ENCODE assay signal across 12 cellular contexts in genomic region chr9:111900081-111900805, GRCh38. TPM values are rescaled to one million over a fixed set of nuclear protein-coding genes. Genes with fewer than 3 reads are reported as not detected.
DNase-seq lines count a peak whose midpoint lies in the region; ATAC-seq, FAIRE-seq and TF ChIP-seq lines count a peak whose summit lies in the region.
"Had no signal": no experiment of that assay in that cellular context is flagged by ENCODE, and none has a peak within 500 bp of the region (broad histone marks: within the 10 kb centered on the region; RNA-seq: fewer than 3 reads in every experiment).

No MANE protein-coding gene starts in this region.

- H3K27ac Mint-ChIP-seq in T-helper 17 cell: no peak overlapping the region
- H3K27ac Mint-ChIP-seq: neural progenitor cell had no signal

- H4K20me1 ChIP-seq in HCT116 (ENCODE audit: insufficient read depth) (peaks cover 6% of the 10 kb centered on the region; the same call in 1 of the 2 replicates), K562 (replicated peaks; ENCODE audit: control insufficient read depth, insufficient read depth, low read length) (peaks cover 7% of the 10 kb centered on the region)

- H3K4me3 ChIP-seq in A549: no peak overlapping the region
- no peak overlapping the region for H3K4me3 ChIP-seq in HCT116 (replicated peaks in 1 of 2; ENCODE audit: low read depth in 1 of 2, low read length in 2 of 2)
- H3K4me3 ChIP-seq in K562: peak overlapping the region; percentile 22; the same call in 1 of the 2 replicates
- H3K4me3 ChIP-seq in right lobe of liver: peak overlapping the region in 1 of 3 donors; percentile 88
- H3K4me3 ChIP-seq: BLaER1, neural progenitor cell had no signal

- RAD21 ChIA-PET in HCT116 (lab: Charles Lee; ENCODE audit: low non-redundant PET in 1 of 2, low total read pairs in 2 of 2, uncharacterized antibody in 2 of 2, unreplicated experiment in 2 of 2): no interaction called here

- no peaks in the 10 kb centered on the region for H3K9me3 ChIP-seq in A549
- H3K9me3 ChIP-seq in HCT116 (ENCODE audit: control insufficient read depth in 1 of 2, insufficient read depth in 1 of 2, low read depth in 1 of 2, low read length in 2 of 2): no peaks in the 10 kb centered on the region
- H3K9me3 ChIP-seq in K562 (replicated peaks; ENCODE audit: control insufficient read depth, insufficient read depth, low read depth, low read length): no peaks in the 10 kb centered on the region; the same call in 1 of the 2 replicates
- no peaks in the 10 kb centered on the region for H3K9me3 ChIP-seq in right lobe of liver
- no peaks in the 10 kb centered on the region for H3K9me3 ChIP-seq in T-helper 17 cell (ENCODE audit: control insufficient read depth, low read length, poor library complexity, severe bottlenecking)
- H3K9me3 ChIP-seq: BLaER1 had no signal

- H3K27me3 Mint-ChIP-seq in T-helper 17 cell: no peaks in the 10 kb centered on the region

- H3K27me3 ChIP-seq in HCT116 (ENCODE audit: insufficient read depth, low read length) (no peaks in the 10 kb centered on the region), K562 (ENCODE audit: control insufficient read depth in 2 of 2, insufficient read depth in 2 of 2, low read length in 2 of 2) (no peaks in the 10 kb centered on the region), right lobe of liver (no peaks in the 10 kb centered on the region)
- H3K27me3 ChIP-seq: BLaER1, neural progenitor cell had no signal

- CTCF ChIA-PET in A549 (lab: Yijun Ruan, JAX) (interaction anchor here (1.0 to 1.2 kb wide), 2 partner anchors 141 to 175 kb away, joined by 3 to 4 read pairs; no protein-coding TSS in a partner anchor), HCT116 (lab: Charles Lee) (no interaction called here), K562 (lab: Yijun Ruan, JAX; ENCODE audit: low intra/inter-chr PET ratio) (interaction anchor here (0.5 kb wide), 1 partner anchor 604 kb away, joined by 3 read pairs; no protein-coding TSS in a partner anchor)

- FAIRE-seq in A549 (lab: Jason Lieb, UNC) (no peak), K562 (lab: Jason Lieb, UNC) (no peak)

- no peak for ATAC-seq in A549
- ATAC-seq in HCT116: no peak
- peak; percentile 1; the same call in 1 of the 3 replicates for ATAC-seq in K562
- ATAC-seq in right lobe of liver: no peak
- no peak for ATAC-seq in T-helper 17 cell

- H3K9ac ChIP-seq in HCT116 (ENCODE audit: low read length): no peak overlapping the region
- peak overlapping the region; percentile 70 to 82; a peak in 3 of 4 replicates for H3K9ac ChIP-seq in K562 (ENCODE audit: insufficient read depth in 1 of 2, low read depth in 2 of 2, low read length in 2 of 2)
- H3K9ac ChIP-seq: BLaER1, neural progenitor cell had no signal

- intact Hi-C loops in HCT116 (cut with micrococcal nuclease): no loop called here
- intact Hi-C loops in K562 (cut with micrococcal nuclease): loop anchor here (10.0 kb wide), 1 partner anchor 455 kb away; no protein-coding TSS in a partner anchor
- intact Hi-C loops in right lobe of liver (cut with DNase I): no loop called here

- WGBS in A549 (ENCODE audit: missing lambda C conversion rate): 74% methylated on average over 5 of the region's 5 CpGs
- WGBS in K562 (ENCODE audit: insufficient coverage, low coverage, missing lambda C conversion rate): 3% methylated on average over 5 of the region's 5 CpGs
- WGBS in right lobe of liver (ENCODE audit: insufficient coverage, low coverage, low lambda C conversion rate, missing lambda C conversion rate): 50% methylated on average over 3 of the region's 5 CpGs

- DNase-seq in A549 (ENCODE audit: low read depth in 1 of 2, low spot score in 1 of 2) (no peak), HCT116 (ENCODE audit: low read depth, low spot score) (no peak), K562 (ENCODE audit: extremely low read depth in 1 of 4, low spot score in 3 of 4) (peak in 1 of 4 experiments; percentile 32), right lobe of liver (no peak), T-helper 17 cell (no peak), DMS53 (lab: John Stamatoyannopoulos, UW) (no peak), mucosa of gallbladder (ENCODE audit: low spot score) (no peak), DMS153 (lab: John Stamatoyannopoulos, UW) (no peak)
- DNase-seq: central memory CD4-positive, alpha-beta T cell; kidney glomerular epithelial cell had no signal

- H3K4me2 ChIP-seq in A549: peak overlapping the region; percentile 82
- 0 out of 2 replicates have a peak overlapping the region, but pooled peaks have one; percentile 0 for H3K4me2 ChIP-seq in HCT116 (ENCODE audit: low read length)
- H3K4me2 ChIP-seq in K562 (ENCODE audit: insufficient read depth, low read length): peak overlapping the region; percentile 71
- H3K4me2 ChIP-seq: neural progenitor cell had no signal

- H3K4me1 ChIP-seq in A549 (peaks cover 52% of the 10 kb centered on the region), HCT116 (ENCODE audit: control insufficient read depth in 1 of 2, insufficient read depth in 2 of 2, low read length in 2 of 2) (peaks cover 20 to 77% of the 10 kb centered on the region in 2 experiments), K562 (replicated peaks in 1 of 2; ENCODE audit: control insufficient read depth in 2 of 2, insufficient read depth in 2 of 2, low read length in 2 of 2) (peaks cover 37 to 40% of the 10 kb centered on the region in 2 experiments; a peak in 4 of 5 replicates), right lobe of liver (peaks cover 0 to 61% (median 23%) of the 10 kb centered on the region in 4 donors)

- no peak for TF ChIP-seq CTCF in A549 (IDR thresholded peaks at IDR 0.05)
- no peak for TF ChIP-seq CTCF in HCT116 (IDR thresholded peaks at IDR 0.05 in 2 of 3, conservative IDR thresholded peaks at IDR 0.05 in 1 of 3; ENCODE audit: borderline replicate concordance in 1 of 3, insufficient read depth in 1 of 3, low read depth in 2 of 3, low read length in 2 of 3)
- TF ChIP-seq CTCF in K562 (IDR thresholded peaks at IDR 0.05 in 2 of 3, conservative IDR thresholded peaks at IDR 0.05 in 1 of 3; ENCODE audit: insufficient read depth in 2 of 3, low read depth in 1 of 3, low read length in 3 of 3): no peak
- TF ChIP-seq CTCF in right lobe of liver (IDR thresholded peaks at IDR 0.05): no peak

- H2AFZ ChIP-seq in HCT116 (ENCODE audit: low read depth, low read length, poor library complexity, severe bottlenecking) (no peak overlapping the region), K562 (ENCODE audit: low read depth, low read length) (no peak overlapping the region)
- H2AFZ ChIP-seq: neural progenitor cell had no signal

- no peak for TF ChIP-seq EP300 in A549 (IDR thresholded peaks at IDR 0.05)
- TF ChIP-seq EP300 in K562 (IDR thresholded peaks at IDR 0.05; ENCODE audit: low read length): no peak

- TF ChIP-seq POLR2A in A549 (IDR thresholded peaks at IDR 0.05; ENCODE audit: low read length) (no peak), HCT116 (IDR thresholded peaks at IDR 0.05; ENCODE audit: borderline replicate concordance, extremely low read depth, insufficient read depth, insufficient read length) (no peak), K562 (conservative IDR thresholded peaks at IDR 0.05) (no peak), right lobe of liver (IDR thresholded peaks at IDR 0.05) (no peak)

- no peaks in the 10 kb centered on the region for H3K36me3 ChIP-seq in HCT116 (ENCODE audit: control insufficient read depth in 1 of 2, insufficient read depth in 2 of 2, low read length in 2 of 2)
- no peaks in the 10 kb centered on the region; the same call in 2 of the 3 replicates for H3K36me3 ChIP-seq in K562 (ENCODE audit: control insufficient read depth, insufficient read depth, low read length)
- H3K36me3 ChIP-seq in right lobe of liver: no peaks in the 10 kb centered on the region
- H3K36me3 ChIP-seq: neural progenitor cell had no signal

- in situ Hi-C loops in K562 (cut with MboI): no loop called here

- H3K36me3 Mint-ChIP-seq in T-helper 17 cell (ENCODE audit: low read depth): peaks cover 2% of the 10 kb centered on the region
- H3K36me3 Mint-ChIP-seq: neural progenitor cell had no signal

- POLR2A ChIA-PET in A549 (lab: Yijun Ruan, JAX): no interaction called here
- POLR2A ChIA-PET in HCT116 (lab: Charles Lee): no interaction called here
- POLR2A ChIA-PET in K562 (lab: Yijun Ruan, JAX): interaction anchor here (0.9 kb wide), 1 partner anchor 8 kb away, joined by 3 read pairs; no protein-coding TSS in a partner anchor

- H3K4me1 Mint-ChIP-seq in T-helper 17 cell: peaks cover 30% of the 10 kb centered on the region

- H3K9me2 ChIP-seq in HCT116 (ENCODE audit: insufficient read depth): no peaks in the 10 kb centered on the region

- H3K79me2 ChIP-seq in HCT116 (ENCODE audit: insufficient read depth, low read length) (peaks cover 84% of the 10 kb centered on the region), K562 (ENCODE audit: control insufficient read depth, insufficient read depth, low read length) (peaks cover 91% of the 10 kb centered on the region)

- H3K27ac ChIP-seq in A549 (peak overlapping the region in 1 of 2 experiments; percentile 20; a peak in 2 of 6 replicates), HCT116 (ENCODE audit: low read depth, low read length) (no peak overlapping the region), K562 (ENCODE audit: extremely low read depth, low read depth, low read length) (peak overlapping the region; percentile 66), right lobe of liver (peak overlapping the region; percentile 3 to 99 (median 22))
- H3K27ac ChIP-seq: BLaER1, neural progenitor cell had no signal

- H3K9me1 ChIP-seq in K562 (ENCODE audit: control insufficient read depth, insufficient read depth, low read length): no peaks in the 10 kb centered on the region

- no peak for TF ChIP-seq RAD21 in A549 (conservative IDR thresholded peaks at IDR 0.05 in 1 of 2, IDR thresholded peaks at IDR 0.05 in 1 of 2)
- TF ChIP-seq RAD21 in HCT116 (IDR thresholded peaks at IDR 0.05; ENCODE audit: low read depth): no peak
- TF ChIP-seq RAD21 in K562 (CRISPR knock-in tag; conservative IDR thresholded peaks at IDR 0.05 in 1 of 2, IDR thresholded peaks at IDR 0.05 in 1 of 2): no peak

- H3K4me3 Mint-ChIP-seq in T-helper 17 cell: no peak overlapping the region
- H3K4me3 Mint-ChIP-seq: neural progenitor cell had no signal

- BruUV-seq in HCT116 (replicated peaks; lab: Mats Ljungman, UMichigan) (no TSS peak), K562 (replicated peaks; lab: Mats Ljungman, UMichigan) (no TSS peak)

RNA-seq across cellular contexts. Expression of gene UGCG, which starts 3.6 kb away (rescaled TPM):
- polyA plus RNA-seq in A549 (2011; rRNA removed): 16.7 and 25.9 TPM in 2 replicates
- 7.8 and 9.5 TPM in 2 replicates for polyA plus RNA-seq in A549 (2012; cell fraction: cytosol; rRNA removed)
- 7.4 and 10.6 TPM in 2 replicates for polyA plus RNA-seq in A549 (2012; cell fraction: nucleus; rRNA removed)
- polyA plus RNA-seq in A549 (2017; fragmentation: RNase III; extraction: RNeasy Plus Mini Kit Qiagen cat#74134 plus additional on column Dnase treatment): 10.5 to 12.1 TPM (median 11.6 TPM) in 3 replicates
- polyA minus RNA-seq in A549 (2011; rRNA and poly(A)+ RNA removed): 14.5 and 17.2 TPM in 2 replicates
- total RNA-seq in HCT116 (2021; ENCODE audit: unreplicated experiment): 32.6 TPM
- 12.9 and 13.2 TPM in 2 replicates for polyA plus RNA-seq in HCT116 (2012)
- 44.9 and 109 TPM in 2 replicates for total RNA-seq in K562 (2011; cell fraction: chromatin; rRNA removed; ENCODE audit: low replicate concordance)
- total RNA-seq in K562 (2011; cell fraction: nucleolus; rRNA removed): 33.4 and 39.1 TPM in 2 replicates
- 72.1 and 87.3 TPM in 2 replicates for total RNA-seq in K562 (2011; cell fraction: nucleoplasm; rRNA removed)
- 21.6 and 22.2 TPM in 2 replicates for total RNA-seq in K562 (2014; rRNA removed)
- total RNA-seq in K562 (2014; rRNA removed; fragmentation: Illumina TruSeq; extraction: Trizol): 37.9 and 44.3 TPM in 2 replicates
- total RNA-seq in K562 (2015; rRNA removed; fragmentation: Illumina TruSeq; extraction: Trizol): 26.2 and 26.6 TPM in 2 replicates
- total RNA-seq in K562 (2021): 29.5 and 30.2 TPM in 2 replicates
- polyA plus RNA-seq in K562 (2011; rRNA removed): 31.3 and 40.3 TPM in 2 replicates
- 8.2 and 17.8 TPM in 2 replicates for polyA plus RNA-seq in K562 (2011; cell fraction: cytosol; rRNA removed)
- polyA plus RNA-seq in K562 (2011; cell fraction: nucleus; rRNA removed): 15.1 and 24.8 TPM in 2 replicates
- 10.1 and 14.4 TPM in 2 replicates for polyA plus RNA-seq in K562 (2012)
- 18.6 and 20.0 TPM in 2 replicates for polyA plus RNA-seq in K562 (2014; fragmentation: Illumina TruSeq; extraction: Trizol)
- 10 to 100 TPM; 29.2 to 31.9 TPM for polyA plus RNA-seq in K562 (2014; fragmentation: Nextera tagmentation; extraction: Ambion mirVana)
- 20.8 and 24.3 TPM in 2 replicates for polyA plus RNA-seq in K562 (2014; rRNA removed)
- polyA minus RNA-seq in K562 (2011; rRNA and poly(A)+ RNA removed): 55.0 and 55.6 TPM in 2 replicates
- 35.7 and 38.8 TPM in 2 replicates for polyA minus RNA-seq in K562 (2011; cell fraction: cytosol; rRNA and poly(A)+ RNA removed)
- polyA minus RNA-seq in K562 (2011; cell fraction: nucleus; rRNA and poly(A)+ RNA removed): 20.1 and 44.8 TPM in 2 replicates
- total RNA-seq in right lobe of liver: 10 to 100 TPM in 5 of 6 experiments, 1 to 10 TPM in 1; 7.9 to 37.2 (median 17.1) TPM
- 10 to 100 TPM; 35.5 TPM for total RNA-seq in T-helper 17 cell
- total RNA-seq in mucosa of gallbladder: 44.6 TPM

Comparison
In these comparisons a context has a peak if more than half of its experiments do, and no peak if none do; other contexts are left out.
1. H3K4me2 ChIP-seq: peak in every context shown above with its lines; median percentile 82 in A549; 71 in K562; 0 in HCT116.
2. Of the 35 proteins assayed by ChIP-seq in both K562 and A549: peak only in K562: EHMT2; only in A549: none; in both: none; in neither: 34.